In genomic region chr3:167493240-167493639, GRCh38 we compare ENCODE assay signal across 9 cellular contexts. TPM values are rescaled to one million over a fixed set of nuclear protein-coding genes. Genes with fewer than 3 reads are reported as not detected.
DNase-seq lines count a peak whose midpoint lies in the region; ATAC-seq, FAIRE-seq and TF ChIP-seq lines count a peak whose summit lies in the region.
"Had no signal": no experiment of that assay in that cellular context is flagged by ENCODE, and none has a peak within 500 bp of the region (broad histone marks: within the 10 kb centered on the region; RNA-seq: fewer than 3 reads in every experiment).

No MANE protein-coding gene starts in this region.

- FAIRE-seq in GM12878 (lab: Jason Lieb, UNC): no peak

- no peak overlapping the region for H2AFZ ChIP-seq in GM12878 (ENCODE audit: control insufficient read depth, low read depth, low read length)

- no peak overlapping the region for H3K4me3 ChIP-seq in GM12875 (ENCODE audit: low read depth, low read length)
- no peak overlapping the region for H3K4me3 ChIP-seq in GM12878

- RAD21 ChIA-PET in GM12878 (lab: Charles Lee; ENCODE audit: unreplicated experiment): no interaction called here

- TF ChIP-seq CTCF in GM12875 (IDR thresholded peaks at IDR 0.05; ENCODE audit: borderline replicate concordance, insufficient read depth, low read depth, low read length) (peak; percentile 50; the same call in 1 of the 2 replicates), GM12878 (IDR thresholded peaks at IDR 0.05 in 2 of 3, conservative IDR thresholded peaks at IDR 0.05 in 1 of 3; ENCODE audit: control insufficient read depth in 2 of 3, extremely low read depth in 1 of 3, insufficient read depth in 1 of 3, low read depth in 3 of 3, low read length in 3 of 3) (peak; percentile 27 to 40 (median 39); a peak in 5 of 6 replicates), progenitor cell of endocrine pancreas (IDR thresholded peaks at IDR 0.05; ENCODE audit: unreplicated experiment) (peak; percentile 47)

- SMC1A ChIA-PET in GM12878 (lab: Charles Lee; ENCODE audit: uncharacterized antibody, unreplicated experiment): no interaction called here

- no peak for TF ChIP-seq RAD21 in GM12878 (IDR thresholded peaks at IDR 0.05; ENCODE audit: insufficient read depth, low read depth, low read length)

- intact Hi-C loops in GM12878 (cut with micrococcal nuclease; ENCODE audit: unreplicated experiment): no loop called here
- intact Hi-C loops in Right ventricle myocardium inferior (cut with DNase I): no loop called here

- H3K9me3 ChIP-seq in GM12878 (replicated peaks; ENCODE audit: control insufficient read depth, insufficient read depth, low read length): no peaks in the 10 kb centered on the region

- no TSS peak for BruUV-seq in GM12878 (replicated peaks; lab: Mats Ljungman, UMichigan)

- H4K20me1 ChIP-seq in GM12878 (ENCODE audit: control insufficient read depth, insufficient read depth): no peaks in the 10 kb centered on the region

- H3K27ac ChIP-seq in GM12878 (ENCODE audit: control insufficient read depth, insufficient read depth): no peak overlapping the region

- H3K27me3 Mint-ChIP-seq in progenitor cell of endocrine pancreas: peaks cover 5% of the 10 kb centered on the region
- H3K27me3 Mint-ChIP-seq: activated naive CD8-positive, alpha-beta T cell treated with anti-CD3 and anti-CD28 coated beads, Interleukin-2, amount 10 ng/mL, durations not matched to agents 7 days and 5 days had no signal

- CTCF ChIA-PET in GM12878 (lab: Yijun Ruan, JAX): interaction anchor here (1.0 kb wide), 1 partner anchor 10 kb away, joined by 3 read pairs; no protein-coding TSS in a partner anchor

- H3K36me3 Mint-ChIP-seq in progenitor cell of endocrine pancreas (ENCODE audit: insufficient read depth): no peaks in the 10 kb centered on the region
- H3K36me3 Mint-ChIP-seq: activated naive CD8-positive, alpha-beta T cell treated with anti-CD3 and anti-CD28 coated beads, Interleukin-2, amount 10 ng/mL, durations not matched to agents 7 days and 5 days had no signal

- 0% methylated on average over 3 of the region's 3 CpGs for WGBS in GM12878 (ENCODE audit: insufficient coverage, insufficient replicate concordance, low lambda C conversion rate, missing lambda C conversion rate)

- peak; percentile 65 for ATAC-seq in GM12878
- ATAC-seq in GM18519 (IDR thresholded peaks at IDR 0.05; ENCODE audit: low FRiP score, unreplicated experiment): no peak
- no peak for ATAC-seq in Right ventricle myocardium inferior
- ATAC-seq in HG03565 (IDR thresholded peaks at IDR 0.05; ENCODE audit: unreplicated experiment): no peak

- no peaks in the 10 kb centered on the region for H3K79me2 ChIP-seq in GM12878 (ENCODE audit: control insufficient read depth, insufficient read depth, low read length)

- DNase-seq in HT-29 (ENCODE audit: low spot score) (peak; percentile 58), GM12878 (ENCODE audit: low read depth, low spot score) (no peak), progenitor cell of endocrine pancreas (ENCODE audit: low spot score, unreplicated experiment) (no peak), Right ventricle myocardium inferior (ENCODE audit: missing footprints) (no peak)
- DNase-seq: activated naive CD8-positive, alpha-beta T cell treated with anti-CD3 and anti-CD28 coated beads, Interleukin-2, amount 10 ng/mL, durations not matched to agents 7 days and 5 days; T1000 had no signal

- POLR2A ChIA-PET in GM12878 (lab: Charles Lee): no interaction called here

- in situ Hi-C loops in GM12878 (cut with MboI): no loop called here

- H3K4me1 Mint-ChIP-seq in progenitor cell of endocrine pancreas (ENCODE audit: low read depth): no peaks in the 10 kb centered on the region
- H3K4me1 Mint-ChIP-seq: activated naive CD8-positive, alpha-beta T cell treated with anti-CD3 and anti-CD28 coated beads, Interleukin-2, amount 10 ng/mL, durations not matched to agents 7 days and 5 days had no signal

- no peak for TF ChIP-seq EP300 in GM12878 (IDR thresholded peaks at IDR 0.05; ENCODE audit: borderline replicate concordance in 1 of 2, control insufficient read depth in 1 of 2, low read depth in 2 of 2, low read length in 2 of 2)

- H3K36me3 ChIP-seq in GM12878 (ENCODE audit: control insufficient read depth in 2 of 2, insufficient read depth in 2 of 2, low read length in 1 of 2): no peaks in the 10 kb centered on the region

- no peak overlapping the region for H3K4me2 ChIP-seq in GM12878 (ENCODE audit: control insufficient read depth, insufficient read depth)

- H3K4me3 Mint-ChIP-seq in progenitor cell of endocrine pancreas (ENCODE audit: low read depth): no peak overlapping the region
- H3K4me3 Mint-ChIP-seq: activated naive CD8-positive, alpha-beta T cell treated with anti-CD3 and anti-CD28 coated beads, Interleukin-2, amount 10 ng/mL, durations not matched to agents 7 days and 5 days had no signal

- no peaks in the 10 kb centered on the region; a peak in 1 of 4 replicates for H3K27me3 ChIP-seq in GM12878 (replicated peaks in 1 of 2; ENCODE audit: control insufficient read depth in 2 of 2, insufficient read depth in 2 of 2, low read length in 1 of 2)

- no peaks in the 10 kb centered on the region for H3K4me1 ChIP-seq in GM12878 (ENCODE audit: control insufficient read depth, insufficient read depth, low read length)

- TF ChIP-seq POLR2A in GM12878 (IDR thresholded peaks at IDR 0.05; ENCODE audit: low read depth, low read length): no peak

- H3K27ac Mint-ChIP-seq in progenitor cell of endocrine pancreas: no peak overlapping the region
- H3K27ac Mint-ChIP-seq: activated naive CD8-positive, alpha-beta T cell treated with anti-CD3 and anti-CD28 coated beads, Interleukin-2, amount 10 ng/mL, durations not matched to agents 7 days and 5 days had no signal

- no peaks in the 10 kb centered on the region for H3K9me3 Mint-ChIP-seq in progenitor cell of endocrine pancreas (ENCODE audit: low read depth)
- H3K9me3 Mint-ChIP-seq: activated naive CD8-positive, alpha-beta T cell treated with anti-CD3 and anti-CD28 coated beads, Interleukin-2, amount 10 ng/mL, durations not matched to agents 7 days and 5 days had no signal

- no peak overlapping the region for H3K9ac ChIP-seq in GM12878 (ENCODE audit: control insufficient read depth, insufficient read depth, low read length)

TF ChIP-seq in GM12878, 131 proteins besides CTCF, POLR2A, EP300 and RAD21 (continues in another document):
- TF ChIP-seq SREBF1 (IDR thresholded peaks at IDR 0.05; ENCODE audit: low read length) (no peak), CBFB (IDR thresholded peaks at IDR 0.05; ENCODE audit: low read depth) (no peak), JUND (IDR thresholded peaks at IDR 0.05; ENCODE audit: low read depth, low read length) (no peak), CBX3 (IDR thresholded peaks at IDR 0.05; ENCODE audit: borderline replicate concordance, low read depth) (no peak), SP1 (IDR thresholded peaks at IDR 0.05; ENCODE audit: low read depth, low read length) (no peak), ESRRA (IDR thresholded peaks at IDR 0.05; ENCODE audit: low read length) (no peak), EED (IDR thresholded peaks at IDR 0.05; ENCODE audit: low read depth) (no peak), NFIC (IDR thresholded peaks at IDR 0.05; ENCODE audit: low read depth, low read length) (no peak), HDGF (IDR thresholded peaks at IDR 0.05) (no peak), BCLAF1 (IDR thresholded peaks at IDR 0.05) (no peak), YY1 (IDR thresholded peaks at IDR 0.05; ENCODE audit: low read depth, low read length) (no peak), RELA (IDR thresholded peaks at IDR 0.05; ENCODE audit: borderline replicate concordance, partially characterized antibody) (no peak), MEF2B (IDR thresholded peaks at IDR 0.05; ENCODE audit: partially characterized antibody, poor library complexity, severe bottlenecking) (no peak)

RNA-seq across cellular contexts. Expression of gene SERPINI2, which starts 19.4 kb away (rescaled TPM):
- total RNA-seq in HT-29 (2014; rRNA removed; shearing (Covaris generic)): not detected in 2 replicates
- total RNA-seq in GM12878 (2013; cell fraction: nucleolus; rRNA removed): not detected in 2 replicates
- total RNA-seq in GM12878 (2014; rRNA removed): not detected in 2 replicates
- total RNA-seq in GM12878 (2014; rRNA removed; fragmentation: Illumina TruSeq; extraction: Trizol): not detected in 2 replicates
- 0.19 and 0.33 TPM in 2 replicates for total RNA-seq in GM12878 (2021)
- polyA plus RNA-seq in GM12878 (2011; ENCODE audit: low read depth): not detected
- not detected in 2 replicates for polyA plus RNA-seq in GM12878 (2011; rRNA removed)
- not detected in 2 replicates for polyA plus RNA-seq in GM12878 (2011; cell fraction: cytosol; rRNA removed)
- polyA plus RNA-seq in GM12878 (2011; cell fraction: nucleus; rRNA removed): not detected in 2 replicates
- not detected in 2 replicates for polyA plus RNA-seq in GM12878 (2012)
- polyA plus RNA-seq in GM12878 (2014; fragmentation: Illumina TruSeq; extraction: Trizol): not detected in 2 replicates
- not detected for polyA plus RNA-seq in GM12878 (2014; fragmentation: Nextera tagmentation; extraction: Ambion mirVana)
- polyA plus RNA-seq in GM12878 (2014; rRNA removed): not detected in 2 replicates
- not detected for polyA plus RNA-seq in GM12878 (2016; fragmentation: Nextera tagmentation; extraction: Ambion mirVana)
- polyA minus RNA-seq in GM12878 (2011; rRNA and poly(A)+ RNA removed): not detected in 2 replicates
- not detected in 2 replicates for polyA minus RNA-seq in GM12878 (2011; cell fraction: cytosol; rRNA and poly(A)+ RNA removed)
- polyA minus RNA-seq in GM12878 (2011; cell fraction: nucleus; rRNA and poly(A)+ RNA removed): not detected in 2 replicates
- 1.8 and 2.0 TPM in 2 replicates for total RNA-seq in progenitor cell of endocrine pancreas
- total RNA-seq in Right ventricle myocardium inferior: not detected
- total RNA-seq: activated naive CD8-positive, alpha-beta T cell treated with anti-CD3 and anti-CD28 coated beads, Interleukin-2, amount 10 ng/mL, durations not matched to agents 7 days and 5 days had no signal
